ENCODE assay signal across 9 cellular contexts in the genomic region with DNA sequence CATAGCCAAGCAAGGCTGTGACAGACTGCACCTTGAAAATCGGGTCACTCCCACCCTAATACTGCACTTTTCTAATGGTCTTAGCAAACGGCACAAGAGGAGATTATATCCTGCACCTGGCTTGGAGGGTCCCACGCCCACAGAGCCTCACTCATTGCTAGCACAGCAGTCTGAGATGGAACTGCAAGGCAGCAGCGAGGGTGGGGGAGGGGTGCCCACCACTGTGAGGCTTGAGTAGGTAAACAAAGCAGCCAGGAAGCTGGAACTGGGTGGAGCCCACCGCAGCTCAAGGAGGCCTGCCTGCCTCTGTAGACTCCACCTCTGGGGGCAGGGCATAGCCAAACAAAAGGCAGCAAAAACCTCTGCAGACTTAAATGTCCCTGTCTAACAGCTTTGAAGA. TPM values are rescaled to one million over a fixed set of nuclear protein-coding genes. Genes with fewer than 3 reads are reported as not detected.
DNase-seq lines count a peak whose midpoint lies in the region; ATAC-seq and TF ChIP-seq lines count a peak whose summit lies in the region.
"Not testable (repeated sequence)": the region's sequence is repeated elsewhere in the genome, so short reads cannot be mapped to it uniquely, and the experiment has no call there.
"Had no signal": no experiment of that assay in that cellular context is flagged by ENCODE, and none has a peak within 500 bp of the region (broad histone marks: within the 10 kb centered on the region; RNA-seq: fewer than 3 reads in every experiment).

No MANE protein-coding gene starts in this region.

- not testable (repeated sequence) for TF ChIP-seq CTCF in CD8-positive, alpha-beta T cell (IDR thresholded peaks at IDR 0.05); WTC11 (IDR thresholded peaks at IDR 0.05); left ventricle myocardium inferior (IDR thresholded peaks at IDR 0.05; ENCODE audit: borderline replicate concordance); natural killer cell (IDR thresholded peaks at IDR 0.05)

- ATAC-seq in CD8-positive, alpha-beta T cell; WTC11; activated CD8-positive, alpha-beta memory T cell treated with anti-CD3 and anti-CD28 coated beads, Interleukin-2, amount 10 ng/mL, durations not matched to agents 7 days and 5 days; natural killer cell: not testable (repeated sequence)

- H3K27ac Mint-ChIP-seq in CD8-positive, alpha-beta T cell; WTC11; activated naive CD8-positive, alpha-beta T cell: not testable (repeated sequence)
- peak overlapping the region; percentile 57 for H3K27ac Mint-ChIP-seq in activated CD8-positive, alpha-beta memory T cell treated with anti-CD3 and anti-CD28 coated beads, Interleukin-2, amount 10 ng/mL, durations not matched to agents 7 days and 5 days
- peak overlapping the region; percentile 52 to 86 for H3K27ac Mint-ChIP-seq in natural killer cell

- not testable (repeated sequence) for H3K9me3 ChIP-seq in CD8-positive, alpha-beta T cell (ENCODE audit: low read length); left ventricle myocardium inferior (replicated peaks)

- not testable (repeated sequence) for H3K4me3 ChIP-seq in CD8-positive, alpha-beta T cell (ENCODE audit: low read depth, low read length); left ventricle myocardium inferior

- CTCF ChIA-PET in CD8-positive, alpha-beta T cell (lab: Charles Lee): not testable (repeated sequence)
- CTCF ChIA-PET in WTC11 (lab: Charles Lee): interaction anchor here (1.8 kb wide), 1 partner anchor 10 kb away, joined by 7 read pairs; a partner anchor contains a TSS
- CTCF ChIA-PET in activated CD8-positive, alpha-beta memory T cell treated with anti-CD3 and anti-CD28 coated beads, Interleukin-2, amount 10 ng/mL, durations not matched to agents 7 days and 5 days (lab: Charles Lee): interaction anchor here (0.8 kb wide), 1 partner anchor 14 kb away, joined by 3 read pairs; no protein-coding TSS in a partner anchor

- not testable (repeated sequence) for H3K27me3 ChIP-seq in CD8-positive, alpha-beta T cell (ENCODE audit: insufficient read depth, low read length); left ventricle myocardium inferior (ENCODE audit: low read depth)

- peaks cover 53% of the 10 kb centered on the region for H3K36me3 Mint-ChIP-seq in CD8-positive, alpha-beta T cell
- H3K36me3 Mint-ChIP-seq in WTC11 (peaks cover 28% of the 10 kb centered on the region), natural killer cell (peaks cover 15% of the 10 kb centered on the region)
- H3K36me3 Mint-ChIP-seq in activated CD8-positive, alpha-beta memory T cell treated with anti-CD3 and anti-CD28 coated beads, Interleukin-2, amount 10 ng/mL, durations not matched to agents 7 days and 5 days: peaks cover 36% of the 10 kb centered on the region
- H3K36me3 Mint-ChIP-seq in activated naive CD8-positive, alpha-beta T cell: peaks cover 51% of the 10 kb centered on the region

- H3K27me3 Mint-ChIP-seq in CD8-positive, alpha-beta T cell (ENCODE audit: low read depth); WTC11 (ENCODE audit: low read depth); activated CD8-positive, alpha-beta memory T cell treated with anti-CD3 and anti-CD28 coated beads, Interleukin-2, amount 10 ng/mL, durations not matched to agents 7 days and 5 days; activated naive CD8-positive, alpha-beta T cell; natural killer cell (ENCODE audit: low read depth in 2 of 2): not testable (repeated sequence)

- peak in 2 of 7 experiments; percentile 39 to 65 for DNase-seq in CD8-positive, alpha-beta T cell
- DNase-seq in NCI-H748 (lab: John Stamatoyannopoulos, UW; ENCODE audit: unreplicated experiment) (peak; percentile 32), WTC11 (ENCODE audit: low spot score) (peak; percentile 24), left ventricle myocardium inferior (peak; percentile 13)
- peak; percentile 51 for DNase-seq in activated CD8-positive, alpha-beta memory T cell treated with anti-CD3 and anti-CD28 coated beads, Interleukin-2, amount 10 ng/mL, durations not matched to agents 7 days and 5 days
- DNase-seq in natural killer cell: not testable (repeated sequence)

- not testable (repeated sequence) for H3K4me1 ChIP-seq in CD8-positive, alpha-beta T cell (ENCODE audit: insufficient read depth, low read length); left ventricle myocardium inferior

- peaks cover 45% of the 10 kb centered on the region for H3K4me1 Mint-ChIP-seq in CD8-positive, alpha-beta T cell (ENCODE audit: low read depth)
- H3K4me1 Mint-ChIP-seq in WTC11: not testable (repeated sequence)
- peaks cover 17% of the 10 kb centered on the region for H3K4me1 Mint-ChIP-seq in activated CD8-positive, alpha-beta memory T cell treated with anti-CD3 and anti-CD28 coated beads, Interleukin-2, amount 10 ng/mL, durations not matched to agents 7 days and 5 days
- peaks cover 28% of the 10 kb centered on the region for H3K4me1 Mint-ChIP-seq in activated naive CD8-positive, alpha-beta T cell (ENCODE audit: low read depth)
- peaks cover 43 to 67% of the 10 kb centered on the region in 2 donors for H3K4me1 Mint-ChIP-seq in natural killer cell

- intact Hi-C loops in CD8-positive, alpha-beta T cell (cut with DNase I, micrococcal nuclease); left ventricle myocardium inferior (cut with micrococcal nuclease); natural killer cell (cut with micrococcal nuclease): not testable (repeated sequence)

- H3K36me3 ChIP-seq in CD8-positive, alpha-beta T cell (ENCODE audit: insufficient read depth, low read length); left ventricle myocardium inferior: not testable (repeated sequence)

- H3K9me3 Mint-ChIP-seq in CD8-positive, alpha-beta T cell: peaks cover 19% of the 10 kb centered on the region
- H3K9me3 Mint-ChIP-seq in WTC11: peaks cover 32% of the 10 kb centered on the region
- H3K9me3 Mint-ChIP-seq in activated CD8-positive, alpha-beta memory T cell treated with anti-CD3 and anti-CD28 coated beads, Interleukin-2, amount 10 ng/mL, durations not matched to agents 7 days and 5 days (ENCODE audit: low read depth); activated naive CD8-positive, alpha-beta T cell (ENCODE audit: low read depth); natural killer cell: not testable (repeated sequence)

- peak overlapping the region; percentile 37 for H3K4me3 Mint-ChIP-seq in CD8-positive, alpha-beta T cell
- H3K4me3 Mint-ChIP-seq in WTC11; activated CD8-positive, alpha-beta memory T cell treated with anti-CD3 and anti-CD28 coated beads, Interleukin-2, amount 10 ng/mL, durations not matched to agents 7 days and 5 days; natural killer cell: not testable (repeated sequence)
- H3K4me3 Mint-ChIP-seq in activated naive CD8-positive, alpha-beta T cell: peak overlapping the region; percentile 4

- not testable (repeated sequence) for H3K27ac ChIP-seq in CD8-positive, alpha-beta T cell (ENCODE audit: low read depth, low read length); left ventricle myocardium inferior (replicated peaks)

- POLR2A ChIA-PET in CD8-positive, alpha-beta T cell (lab: Charles Lee); WTC11 (lab: Charles Lee): not testable (repeated sequence)

RNA-seq across cellular contexts. Expression of a gene that starts 10.1 kb away (rescaled TPM):
- total RNA-seq in CD8-positive, alpha-beta T cell: 1 to 10 TPM; 6.7 to 6.9 TPM
- total RNA-seq in WTC11 (2021) (2.8 to 3.9 TPM (median 3.6 TPM) in 3 replicates), left ventricle myocardium inferior (21.9 TPM), natural killer cell (10 to 100 TPM; 25.0 to 45.0 (median 26.6) TPM)
- total RNA-seq in activated CD8-positive, alpha-beta memory T cell treated with anti-CD3 and anti-CD28 coated beads, Interleukin-2, amount 10 ng/mL, durations not matched to agents 7 days and 5 days: 1 to 10 TPM; 7.1 to 8.0 TPM

RNA-seq across cellular contexts. Expression of a gene that starts 51.1 kb away (rescaled TPM):
- under 1 TPM; 0.33 TPM for total RNA-seq in CD8-positive, alpha-beta T cell
- 9.1 to 10.8 TPM (median 9.3 TPM) in 3 replicates for total RNA-seq in WTC11 (2021)
- total RNA-seq in activated CD8-positive, alpha-beta memory T cell treated with anti-CD3 and anti-CD28 coated beads, Interleukin-2, amount 10 ng/mL, durations not matched to agents 7 days and 5 days: under 1 TPM in 1 of 2 experiments, not detected in 1; 0.58 TPM
- 3.0 TPM for total RNA-seq in left ventricle myocardium inferior
- 10 to 100 TPM in 1 of 3 donors, 1 to 10 TPM in 2; 9.3 to 13.4 (median 9.6) TPM for total RNA-seq in natural killer cell
- total RNA-seq: A673, HepG2 had no signal
